ENCODE assay signal across 1 cellular context in the genomic region with DNA sequence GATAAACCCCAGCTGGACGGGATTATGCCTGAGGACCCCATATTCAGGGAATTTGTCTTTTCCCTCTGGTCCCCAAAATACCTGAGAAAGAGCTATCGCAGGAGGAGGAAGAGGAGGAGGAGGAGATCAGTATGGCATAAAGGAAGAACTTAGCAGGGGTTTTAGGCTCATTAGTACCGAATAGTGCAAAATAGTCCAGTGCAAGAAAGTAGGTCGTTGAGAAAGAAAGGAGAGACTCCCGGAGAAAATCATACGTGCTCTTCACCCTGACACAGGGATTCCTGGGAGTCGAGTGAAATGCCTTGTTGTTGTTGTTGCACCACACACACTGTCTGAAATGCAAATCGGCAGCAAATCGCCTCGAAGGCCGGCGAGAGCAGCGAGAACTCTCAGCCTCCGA.
TF ChIP-seq lines count a peak whose summit lies in the region.

No MANE protein-coding gene starts in this region.

TF ChIP-seq in H1, 55 proteins besides CTCF, POLR2A, EP300 and RAD21 (continued from another document):
- TF ChIP-seq CHD7 (IDR thresholded peaks at IDR 0.05; ENCODE audit: insufficient replicate concordance, low read length), result no peak
- TF ChIP-seq CREB1 (IDR thresholded peaks at IDR 0.05), result no peak
- no peak for TF ChIP-seq FOSL1 (IDR thresholded peaks at IDR 0.05; ENCODE audit: insufficient read depth, low read depth, low read length)
- TF ChIP-seq CTBP2 (IDR thresholded peaks at IDR 0.05; ENCODE audit: borderline replicate concordance, insufficient read depth, insufficient read length, low read length), result no peak
- no peak for TF ChIP-seq NANOG (IDR thresholded peaks at IDR 0.05; ENCODE audit: insufficient read depth, low read depth, low read length, poor library complexity, severe bottlenecking)
- no peak for TF ChIP-seq KDM1A (IDR thresholded peaks at IDR 0.05; ENCODE audit: borderline replicate concordance, low read length)
- no peak for TF ChIP-seq NRF1 (IDR thresholded peaks at IDR 0.05; ENCODE audit: low read depth, low read length)
- no peak for TF ChIP-seq CEBPB (IDR thresholded peaks at IDR 0.05; ENCODE audit: low read depth, low read length)
- no peak for TF ChIP-seq CHD2 (IDR thresholded peaks at IDR 0.05; ENCODE audit: low read length)
- TF ChIP-seq, protein P1, sequence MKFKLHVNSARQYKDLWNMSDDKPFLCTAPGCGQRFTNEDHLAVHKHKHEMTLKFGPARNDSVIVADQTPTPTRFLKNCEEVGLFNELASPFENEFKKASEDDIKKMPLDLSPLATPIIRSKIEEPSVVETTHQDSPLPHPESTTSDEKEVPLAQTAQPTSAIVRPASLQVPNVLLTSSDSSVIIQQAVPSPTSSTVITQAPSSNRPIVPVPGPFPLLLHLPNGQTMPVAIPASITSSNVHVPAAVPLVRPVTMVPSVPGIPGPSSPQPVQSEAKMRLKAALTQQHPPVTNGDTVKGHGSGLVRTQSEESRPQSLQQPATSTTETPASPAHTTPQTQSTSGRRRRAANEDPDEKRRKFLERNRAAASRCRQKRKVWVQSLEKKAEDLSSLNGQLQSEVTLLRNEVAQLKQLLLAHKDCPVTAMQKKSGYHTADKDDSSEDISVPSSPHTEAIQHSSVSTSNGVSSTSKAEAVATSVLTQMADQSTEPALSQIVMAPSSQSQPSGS (IDR thresholded peaks at IDR 0.05; ENCODE audit: low read length), result no peak
- no peak for TF ChIP-seq SP4 (IDR thresholded peaks at IDR 0.05; ENCODE audit: low read length)
- TF ChIP-seq RXRA (IDR thresholded peaks at IDR 0.05; ENCODE audit: insufficient read depth, low read depth, low read length), result no peak
- no peak for TF ChIP-seq GTF2F1 (IDR thresholded peaks at IDR 0.05; ENCODE audit: borderline replicate concordance, low read depth, low read length)
- TF ChIP-seq HDAC2 (IDR thresholded peaks at IDR 0.05; ENCODE audit: borderline replicate concordance in 1 of 2, low read depth in 2 of 2, low read length in 2 of 2), result no peak
